19 cellular contexts compared by ENCODE assay signal in the genomic region with DNA sequence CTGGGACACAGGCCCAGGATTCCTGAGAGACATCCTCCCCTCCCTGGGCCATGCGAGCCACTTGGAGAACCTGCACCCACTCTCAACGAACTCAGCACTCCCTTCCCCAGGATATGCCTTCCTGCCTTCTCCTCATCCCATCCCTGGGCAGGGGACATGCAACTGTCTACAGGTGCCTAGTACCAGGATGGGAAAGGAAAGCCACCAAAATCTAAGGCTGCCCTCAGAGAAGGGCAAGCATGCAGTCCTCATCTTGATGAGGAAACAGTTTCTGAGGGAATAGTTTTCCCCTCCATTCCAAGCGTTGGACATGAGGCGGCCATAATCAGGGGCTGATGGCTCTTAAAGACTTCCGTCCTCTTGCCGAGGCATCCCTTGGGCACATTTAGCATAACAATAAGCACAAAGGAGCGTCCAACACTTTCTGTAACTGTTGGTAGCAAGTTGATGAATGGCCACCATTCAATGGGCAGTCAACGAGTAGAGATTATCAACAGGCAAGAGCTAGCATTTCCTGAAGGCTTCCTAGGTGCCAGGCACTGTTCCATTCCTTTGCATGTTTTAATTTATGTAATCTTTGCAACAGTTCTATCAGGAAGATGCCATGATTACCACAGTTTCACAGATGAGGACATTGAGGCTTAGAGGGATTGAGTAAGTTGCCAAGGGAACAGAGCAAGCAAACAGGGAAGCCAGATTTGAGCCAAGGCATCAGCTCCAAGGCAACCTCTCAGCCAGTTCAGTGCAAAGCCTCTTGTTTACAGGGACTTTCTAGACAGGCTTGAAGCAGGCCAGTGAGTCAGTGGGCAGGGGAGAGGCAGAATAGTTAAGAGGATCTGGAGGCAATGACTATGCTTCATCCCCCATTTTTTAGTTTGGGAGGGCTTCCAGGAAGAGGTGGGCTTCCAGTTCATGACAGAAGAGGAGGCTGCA.
DNase-seq lines count a peak whose midpoint lies in the region; ATAC-seq, FAIRE-seq and TF ChIP-seq lines count a peak whose summit lies in the region.
"Had no signal": no experiment of that assay in that cellular context is flagged by ENCODE, and none has a peak within 500 bp of the region (broad histone marks: within the 10 kb centered on the region; RNA-seq: fewer than 3 reads in every experiment).

No MANE protein-coding gene starts in this region.

- no peaks in the 10 kb centered on the region for H3K23me2 ChIP-seq in H9 (ENCODE audit: insufficient read length, low read depth, low read length, poor library complexity, severe bottlenecking)

- peaks cover 67 to 72% of the 10 kb centered on the region in 2 experiments for H3K4me1 Mint-ChIP-seq in H9

- H2AFZ ChIP-seq in H9 (ENCODE audit: low read length) (no peak overlapping the region), HepG2 (ENCODE audit: low read length) (no peak overlapping the region)

- no peak for TF ChIP-seq CTCF in H9 (conservative IDR thresholded peaks at IDR 0.05)
- TF ChIP-seq CTCF in omental fat pad (IDR thresholded peaks at IDR 0.05), result no peak
- no peak for TF ChIP-seq CTCF in lower leg skin (IDR thresholded peaks at IDR 0.05)
- TF ChIP-seq CTCF in HepG2 (CRISPR knock-in tag; IDR thresholded peaks at IDR 0.05), result no peak

- POLR2A ChIA-PET in HepG2 (lab: Yijun Ruan, JAX), result no interaction called here

- no peak overlapping the region for H3T11ph ChIP-seq in H9 (ENCODE audit: low read length)

- no peak overlapping the region for H4K5ac ChIP-seq in H9 (ENCODE audit: insufficient read length, low read depth, low read length)

- TF ChIP-seq POLR2A in lower leg skin (IDR thresholded peaks at IDR 0.05), result no peak
- TF ChIP-seq POLR2A in HepG2 (IDR thresholded peaks at IDR 0.05; ENCODE audit: insufficient read depth in 1 of 2, low read depth in 2 of 2, low read length in 2 of 2), result no peak

- H3K36me3 ChIP-seq in HepG2 (replicated peaks in 1 of 2; ENCODE audit: control insufficient read depth in 1 of 2, insufficient read depth in 2 of 2, low read length in 2 of 2), result no peaks in the 10 kb centered on the region
- H3K36me3 ChIP-seq: BLaER1, colonic mucosa, right atrium auricular region had no signal

- H3K4me2 ChIP-seq in H9 (ENCODE audit: insufficient read depth, insufficient read length, low read length) (no peak overlapping the region), HepG2 (ENCODE audit: low read depth, low read length) (no peak overlapping the region)
- H3K4me2 ChIP-seq: BLaER1 had no signal

- H4K8ac ChIP-seq in H9 (replicated peaks; ENCODE audit: insufficient read length, low read depth, low read length), result no peak overlapping the region

- H3K14ac ChIP-seq in H9 (ENCODE audit: insufficient read depth, low read length), result no peak overlapping the region; the same call in 1 of the 2 replicates

- no peak overlapping the region for H3K4me3 ChIP-seq in lower leg skin (ENCODE audit: low read depth, poor library complexity, severe bottlenecking)
- H3K4me3 ChIP-seq in HepG2 (replicated peaks in 1 of 3; ENCODE audit: insufficient read depth in 1 of 3, low read depth in 2 of 3, low read length in 3 of 3), result no peak overlapping the region
- H3K4me3 ChIP-seq: BLaER1, colonic mucosa, GM12878, right atrium auricular region had no signal

- no peak overlapping the region for H3K18ac ChIP-seq in H9 (ENCODE audit: insufficient read length, low read depth, low read length)

- no peak overlapping the region for H2BK120ac ChIP-seq in H9 (ENCODE audit: low read depth, low read length, poor library complexity, severe bottlenecking)

- no peak overlapping the region for H3K27ac ChIP-seq in H9 (ENCODE audit: insufficient read length, low read depth, low read length)
- H3K27ac ChIP-seq in HepG2 (ENCODE audit: extremely low read length, insufficient read depth, low read length), result no peak overlapping the region
- H3K27ac ChIP-seq: BLaER1, colonic mucosa, right atrium auricular region had no signal

- no peak overlapping the region for H3K23ac ChIP-seq in H9 (ENCODE audit: insufficient read length, low read depth, low read length)

- H3K9me3 Mint-ChIP-seq in H9, result no peaks in the 10 kb centered on the region; a peak in 1 of 5 replicates
- H3K9me3 Mint-ChIP-seq: IgD-negative memory B cell; T-helper 1 cell treated with Interleukin-12 subunit alpha and Interleukin-12 subunit beta and Interleukin-4 antibody, amounts not matched to agents 30 μg/mL and 1 μg/mL, for 36 hours had no signal

- H2BK12ac ChIP-seq in H9 (ENCODE audit: insufficient read length, low read depth, low read length), result no peak overlapping the region

- H2BK15ac ChIP-seq in H9 (ENCODE audit: low read depth, low read length), result no peak overlapping the region

- H3K36me3 Mint-ChIP-seq in H9 (ENCODE audit: insufficient read depth in 1 of 3, low read depth in 3 of 3), result peaks cover 0 to 1% (median 0%) of the 10 kb centered on the region in 3 experiments; a peak in 3 of 7 replicates
- H3K36me3 Mint-ChIP-seq: activated naive CD8-positive, alpha-beta T cell had no signal

- H3K79me2 ChIP-seq in H9 (ENCODE audit: insufficient read depth, low read length), result no peaks in the 10 kb centered on the region
- H3K79me2 ChIP-seq in HepG2 (ENCODE audit: insufficient read depth, low read length), result no peaks in the 10 kb centered on the region

- H4K20me1 ChIP-seq in H9 (ENCODE audit: control insufficient read depth, insufficient read depth, insufficient read length), result no peaks in the 10 kb centered on the region
- H4K20me1 ChIP-seq in HepG2 (ENCODE audit: insufficient read depth, low read length), result no peaks in the 10 kb centered on the region
- H4K20me1 ChIP-seq: BLaER1 had no signal

- no peak overlapping the region for H2BK5ac ChIP-seq in H9 (ENCODE audit: insufficient read length, low read length)

- BruUV-seq in HepG2 (replicated peaks; lab: Mats Ljungman, UMichigan), result no TSS peak

- H3K9me3 ChIP-seq in H9 (ENCODE audit: control insufficient read depth, low read depth, low read length) (no peaks in the 10 kb centered on the region), HepG2 (ENCODE audit: low read length) (no peaks in the 10 kb centered on the region)
- H3K9me3 ChIP-seq: BLaER1, colonic mucosa, right atrium auricular region had no signal

- H3K27me3 ChIP-seq in H9 (ENCODE audit: insufficient read depth, low read length) (no peaks in the 10 kb centered on the region), HepG2 (ENCODE audit: control insufficient read depth in 1 of 2, insufficient read depth in 2 of 2, low read length in 2 of 2) (peaks cover 0 to 24% of the 10 kb centered on the region in 2 experiments; a peak in 4 of 5 replicates)
- H3K27me3 ChIP-seq: BLaER1, colonic mucosa, right atrium auricular region had no signal

- H2BK20ac ChIP-seq in H9 (ENCODE audit: low read depth, low read length, poor library complexity, severe bottlenecking), result no peak overlapping the region

- peak overlapping the region in 2 of 3 experiments; percentile 7 to 29; a peak in 1 of 7 replicates for H3K27ac Mint-ChIP-seq in H9
- H3K27ac Mint-ChIP-seq: activated naive CD8-positive, alpha-beta T cell; IgD-negative memory B cell; T-helper 1 cell treated with Interleukin-12 subunit alpha and Interleukin-12 subunit beta and Interleukin-4 antibody, amounts not matched to agents 30 μg/mL and 1 μg/mL, for 36 hours had no signal

- in situ Hi-C loops in HepG2 (cut with HindIII; ENCODE audit: extremely low pct_ligation_motif_present, low pct_unique_long_range_greater_than_20kb), result no loop called here

- CTCF ChIA-PET in HepG2 (lab: Yijun Ruan, JAX; ENCODE audit: low intra/inter-chr PET ratio, low total read pairs), result no interaction called here

- no CpG with 5 or more reads among the region's 8 CpGs for WGBS in H9 (ENCODE audit: extremely low coverage, insufficient read length, low lambda C conversion rate)
- WGBS in lower leg skin, 2 donors, result 82 to 84% methylated on average over 8 of the region's 8 CpGs
- 45% methylated on average over 7 of the region's 8 CpGs for WGBS in HepG2 (ENCODE audit: low lambda C conversion rate)

- peaks cover 44% of the 10 kb centered on the region for H3K27me3 Mint-ChIP-seq in H9 (ENCODE audit: low read depth)

- TF ChIP-seq EP300 in HepG2 (IDR thresholded peaks at IDR 0.05; ENCODE audit: low read depth in 2 of 2, low read length in 2 of 2), result no peak
- no peak for TF ChIP-seq EP300 in HepG2 (CRISPR knock-in tag; IDR thresholded peaks at IDR 0.05; ENCODE audit: borderline replicate concordance)

- no peak for FAIRE-seq in HepG2 (lab: Jason Lieb, UNC)
- FAIRE-seq: GM12878 had no signal

- ATAC-seq in omental fat pad (ENCODE audit: low FRiP score) (peak; percentile 24), GM18870 (IDR thresholded peaks at IDR 0.05; ENCODE audit: unreplicated experiment) (no peak), HG03571 (IDR thresholded peaks at IDR 0.05; ENCODE audit: unreplicated experiment) (no peak), HepG2 (no peak)
- ATAC-seq: activated CD4-positive, CD25-positive, alpha-beta regulatory T cell treated with anti-CD3 and anti-CD28 coated beads, Interleukin-2, amount 50 U/mL, for 24 hours; GM12878 had no signal

- H3K79me1 ChIP-seq in H9 (ENCODE audit: insufficient read depth, low read depth, low read length, poor library complexity, severe bottlenecking), result no peaks in the 10 kb centered on the region

- intact Hi-C loops in lower leg skin (cut with DNase I; ENCODE audit: low total_unique reads), result no loop called here
- intact Hi-C loops in HepG2 (cut with micrococcal nuclease; ENCODE audit: unreplicated experiment), result no loop called here

- no peak for TF ChIP-seq RAD21 in HepG2 (CRISPR knock-in tag; IDR thresholded peaks at IDR 0.05)

- H3K4me3 Mint-ChIP-seq in H9, result no peak overlapping the region
- H3K4me3 Mint-ChIP-seq: activated naive CD8-positive, alpha-beta T cell; IgD-negative memory B cell; T-helper 1 cell treated with Interleukin-12 subunit alpha and Interleukin-12 subunit beta and Interleukin-4 antibody, amounts not matched to agents 30 μg/mL and 1 μg/mL, for 36 hours had no signal

- H2AK5ac ChIP-seq in H9 (ENCODE audit: insufficient read length, low read length), result no peak overlapping the region

- no peak overlapping the region for H3K56ac ChIP-seq in H9 (ENCODE audit: insufficient read length, low read depth, low read length)

- no peak overlapping the region for H3K4ac ChIP-seq in H9 (ENCODE audit: low read depth, low read length)

- DNase-seq in H9 (no peak), amniotic epithelial cell (ENCODE audit: low read depth) (peak; percentile 96), fibroblast of peridontal ligament (ENCODE audit: extremely low read depth) (peak; percentile 11), omental fat pad (ENCODE audit: low spot score) (no peak), lower leg skin (ENCODE audit: low spot score in 2 of 2) (no peak), HepG2 (ENCODE audit: low spot score) (no peak)
- DNase-seq: colonic mucosa; foreskin fibroblast; NCI-H526; stimulated activated CD4-positive, alpha-beta T cell treated with anti-CD3 and anti-CD28 coated beads, Interleukin-4, amount 100 ng/mL, for 1 hour had no signal

- H3K4me1 ChIP-seq in H9 (ENCODE audit: insufficient read depth, low read length), result no peaks in the 10 kb centered on the region; the same call in 1 of the 2 replicates
- no peaks in the 10 kb centered on the region for H3K4me1 ChIP-seq in HepG2 (ENCODE audit: insufficient read depth, low read length)
- H3K4me1 ChIP-seq: BLaER1, colonic mucosa, right atrium auricular region had no signal

- H3K9ac ChIP-seq in H9 (ENCODE audit: extremely low read depth, insufficient read length, low read length) (no peak overlapping the region), HepG2 (ENCODE audit: insufficient read depth, low read depth, low read length) (no peak overlapping the region)
- H3K9ac ChIP-seq: BLaER1 had no signal

- H4K91ac ChIP-seq in H9 (ENCODE audit: insufficient read length, low read depth, low read length), result no peak overlapping the region

Comparison
In these comparisons a context has a peak if more than half of its experiments do, and no peak if none do; other contexts are left out.
1. DNase-seq: peak in amniotic epithelial cell (single experiment) and fibroblast of peridontal ligament (single experiment); none in H9 (single experiment), omental fat pad (single experiment), lower leg skin (0 of 2) and HepG2 (single experiment).